In the genomic region with DNA sequence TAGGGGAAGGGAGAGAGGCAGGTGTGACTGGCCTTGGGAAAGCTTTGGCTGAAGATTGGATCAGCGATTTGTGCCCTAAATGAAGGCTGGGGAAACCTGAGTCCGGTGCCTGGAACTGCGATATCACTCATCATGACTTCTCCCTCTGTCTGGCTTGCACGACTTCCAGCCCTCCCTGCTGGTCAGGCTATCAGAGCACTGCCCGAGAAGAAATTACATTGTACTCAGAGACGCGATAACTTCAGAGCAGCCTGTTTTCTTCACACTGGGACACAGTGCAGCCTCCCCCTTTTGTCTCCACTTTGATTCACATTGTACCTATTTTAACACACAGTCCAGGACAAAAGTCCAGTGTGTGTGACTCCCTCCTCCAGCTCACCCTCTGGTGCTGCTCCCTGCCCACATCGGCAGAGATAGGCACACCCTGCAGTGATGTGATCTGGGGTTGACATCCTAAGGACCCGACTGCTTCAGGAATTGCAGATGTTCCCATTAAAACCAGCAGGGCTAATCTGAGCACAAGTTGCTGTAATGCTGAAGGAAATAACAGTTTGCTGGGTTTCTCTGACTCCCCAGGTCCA, we compare ENCODE assay signal across 2 cellular contexts.
TF ChIP-seq lines count a peak whose summit lies in the region.

No MANE protein-coding gene starts in this region.

TF ChIP-seq in H1, 55 proteins besides CTCF, POLR2A, EP300 and RAD21:
- TF ChIP-seq KDM4A (IDR thresholded peaks at IDR 0.05; ENCODE audit: low read depth, low read length, severe bottlenecking) (no peak), MAFK (IDR thresholded peaks at IDR 0.05; ENCODE audit: low read depth, low read length) (no peak), KDM1A (IDR thresholded peaks at IDR 0.05; ENCODE audit: borderline replicate concordance, low read length) (no peak)

TF ChIP-seq in liver, 16 proteins besides CTCF, POLR2A, EP300 and RAD21:
- TF ChIP-seq, protein P1, sequence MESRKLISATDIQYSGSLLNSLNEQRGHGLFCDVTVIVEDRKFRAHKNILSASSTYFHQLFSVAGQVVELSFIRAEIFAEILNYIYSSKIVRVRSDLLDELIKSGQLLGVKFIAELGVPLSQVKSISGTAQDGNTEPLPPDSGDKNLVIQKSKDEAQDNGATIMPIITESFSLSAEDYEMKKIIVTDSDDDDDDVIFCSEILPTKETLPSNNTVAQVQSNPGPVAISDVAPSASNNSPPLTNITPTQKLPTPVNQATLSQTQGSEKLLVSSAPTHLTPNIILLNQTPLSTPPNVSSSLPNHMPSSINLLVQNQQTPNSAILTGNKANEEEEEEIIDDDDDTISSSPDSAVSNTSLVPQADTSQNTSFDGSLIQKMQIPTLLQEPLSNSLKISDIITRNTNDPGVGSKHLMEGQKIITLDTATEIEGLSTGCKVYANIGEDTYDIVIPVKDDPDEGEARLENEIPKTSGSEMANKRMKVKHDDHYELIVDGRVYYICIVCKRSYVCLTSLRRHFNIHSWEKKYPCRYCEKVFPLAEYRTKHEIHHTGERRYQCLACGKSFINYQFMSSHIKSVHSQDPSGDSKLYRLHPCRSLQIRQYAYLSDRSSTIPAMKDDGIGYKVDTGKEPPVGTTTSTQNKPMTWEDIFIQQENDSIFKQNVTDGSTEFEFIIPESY (IDR thresholded peaks at IDR 0.05), result no peak
- peak; percentile 40 to 73 for TF ChIP-seq HNF4A (conservative IDR thresholded peaks at IDR 0.05)
